In the genomic region with DNA sequence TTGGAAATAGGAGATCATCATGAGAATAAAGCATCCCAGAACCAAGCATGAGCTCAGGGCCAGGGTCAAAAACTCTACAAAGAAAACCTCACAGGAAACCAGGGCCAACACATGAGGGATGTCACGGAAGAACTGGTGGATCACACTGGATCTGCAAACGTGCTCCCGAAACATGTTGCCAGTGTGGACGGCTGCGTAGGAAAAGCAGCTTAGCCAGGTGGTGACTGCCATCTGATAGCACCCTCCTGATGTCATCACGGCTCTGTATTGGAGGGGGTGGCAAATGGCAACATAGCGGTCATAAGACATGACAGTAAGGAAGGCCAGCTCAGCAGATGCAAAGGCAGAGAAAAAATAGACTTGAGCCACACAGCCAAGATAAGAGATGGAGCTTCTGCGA, we compare ENCODE assay signal across 31 cellular contexts. TPM values are rescaled to one million over a fixed set of nuclear protein-coding genes. Genes with fewer than 3 reads are reported as not detected.
"Had no signal": no experiment of that assay in that cellular context is flagged by ENCODE, and none has a peak within 500 bp of the region (broad histone marks: within the 10 kb centered on the region; RNA-seq: fewer than 3 reads in every experiment).

No MANE protein-coding gene starts in this region.

- DNase-seq: activated CD4-positive, alpha-beta memory T cell treated with anti-CD3 and anti-CD28 coated beads, Interleukin-2, amount 10 ng/mL, durations not matched to agents 7 days and 5 days; activated CD4-positive, alpha-beta T cell treated with anti-CD3 and anti-CD28 coated beads for 1 hour; activated CD4-positive, alpha-beta T cell treated with anti-CD3 and anti-CD28 coated beads for 36 hours; activated CD4-positive, alpha-beta T cell treated with anti-CD3 and anti-CD28 coated beads for 48 hours; activated CD4-positive, alpha-beta T cell treated with anti-CD3 and anti-CD28 coated beads, Interleukin-2, amount 10 ng/mL, durations not matched to agents 7 days and 5 days; activated CD4-positive, alpha-beta T cell treated with anti-CD3 and anti-CD28 coated beads, Interleukin-2, amount 50 U/mL, for 48 hours; activated CD4-positive, CD25-positive, alpha-beta regulatory T cell; activated CD8-positive, alpha-beta memory T cell treated with anti-CD3 and anti-CD28 coated beads for 24 hours; activated CD8-positive, alpha-beta memory T cell treated with anti-CD3 and anti-CD28 coated beads, Interleukin-2, amount 10 ng/mL, durations not matched to agents 7 days and 5 days; activated CD8-positive, alpha-beta memory T cell treated with anti-CD3 and anti-CD28 coated beads, Interleukin-2, amount 50 U/mL, for 48 hours; activated CD8-positive, alpha-beta T cell treated with anti-CD3 and anti-CD28 coated beads, Interleukin-2, amount 10 ng/mL, durations not matched to agents 7 days and 5 days; activated effector memory CD4-positive, alpha-beta T cell treated with Interleukin-2 at 50 U/mL for 16 hours; activated gamma-delta T cell; activated naive CD4-positive, alpha-beta T cell treated with anti-CD3 and anti-CD28 coated beads, Interleukin-2, amount 10 ng/mL, durations not matched to agents 7 days and 5 days; activated naive CD4-positive, alpha-beta T cell treated with Interleukin-2 at 50 U/mL for 16 hours; activated naive CD8-positive, alpha-beta T cell treated with anti-CD3 and anti-CD28 coated beads, Interleukin-2, amount 10 ng/mL, durations not matched to agents 7 days and 5 days; activated naive CD8-positive, alpha-beta T cell treated with anti-CD3 and anti-CD28 coated beads, Interleukin-2, amount 50 U/mL, for 24 hours; activated T-cell treated with anti-CD3 and anti-CD28 coated beads, Interleukin-2, amount 50 U/mL, for 24 hours; activated T-cell treated with anti-CD3 and anti-CD28 coated beads, Interleukin-2, amount 50 U/mL, for 48 hours; amygdala; anterior cingulate cortex; caudate nucleus; cerebellar nuclear complex; T-helper 2 cell; T-helper 9 cell had no signal

RNA-seq across cellular contexts. Expression of a gene that starts 20.9 kb away (rescaled TPM):
- total RNA-seq: activated CD4-positive, alpha-beta memory T cell treated with anti-CD3 and anti-CD28 coated beads, Interleukin-2, amount 10 ng/mL, durations not matched to agents 7 days and 5 days; activated CD4-positive, alpha-beta T cell treated with anti-CD3 and anti-CD28 coated beads for 36 hours; activated CD4-positive, alpha-beta T cell treated with anti-CD3 and anti-CD28 coated beads, Interleukin-2, amount 10 ng/mL, durations not matched to agents 7 days and 5 days; activated CD8-positive, alpha-beta memory T cell treated with anti-CD3 and anti-CD28 coated beads, Interleukin-2, amount 10 ng/mL, durations not matched to agents 7 days and 5 days; activated CD8-positive, alpha-beta T cell treated with anti-CD3 and anti-CD28 coated beads, Interleukin-2, amount 10 ng/mL, durations not matched to agents 7 days and 5 days; activated naive CD8-positive, alpha-beta T cell treated with anti-CD3 and anti-CD28 coated beads, Interleukin-2, amount 10 ng/mL, durations not matched to agents 7 days and 5 days; activated T-helper 2 cell treated with anti-CD3 and anti-CD28 coated beads, Interferon-gamma antibody, Interleukin-2, Interleukin-4, amounts not matched to agents 10 μg/mL and 5 μg/mL and 100 μg/mL, durations not matched to agents 14 hours and 24 hours and 36 hours; ascending aorta; bronchial epithelial cell; cardiac muscle cell; chondrocyte; WTC11 had no signal

RNA-seq across cellular contexts. Expression of a gene that starts 26.3 kb away (rescaled TPM):
- total RNA-seq: activated CD4-positive, alpha-beta memory T cell treated with anti-CD3 and anti-CD28 coated beads, Interleukin-2, amount 10 ng/mL, durations not matched to agents 7 days and 5 days; activated CD4-positive, alpha-beta T cell treated with anti-CD3 and anti-CD28 coated beads for 36 hours; activated CD4-positive, alpha-beta T cell treated with anti-CD3 and anti-CD28 coated beads, Interleukin-2, amount 10 ng/mL, durations not matched to agents 7 days and 5 days; activated CD8-positive, alpha-beta memory T cell treated with anti-CD3 and anti-CD28 coated beads, Interleukin-2, amount 10 ng/mL, durations not matched to agents 7 days and 5 days; activated CD8-positive, alpha-beta T cell treated with anti-CD3 and anti-CD28 coated beads, Interleukin-2, amount 10 ng/mL, durations not matched to agents 7 days and 5 days; activated naive CD8-positive, alpha-beta T cell treated with anti-CD3 and anti-CD28 coated beads, Interleukin-2, amount 10 ng/mL, durations not matched to agents 7 days and 5 days; activated T-helper 2 cell treated with anti-CD3 and anti-CD28 coated beads, Interferon-gamma antibody, Interleukin-2, Interleukin-4, amounts not matched to agents 10 μg/mL and 5 μg/mL and 100 μg/mL, durations not matched to agents 14 hours and 24 hours and 36 hours; ascending aorta; bronchial epithelial cell; cardiac muscle cell; chondrocyte; WTC11 had no signal

RNA-seq across cellular contexts. Expression of a gene that starts 36.6 kb away (rescaled TPM):
- total RNA-seq: activated CD4-positive, alpha-beta memory T cell treated with anti-CD3 and anti-CD28 coated beads, Interleukin-2, amount 10 ng/mL, durations not matched to agents 7 days and 5 days; activated CD4-positive, alpha-beta T cell treated with anti-CD3 and anti-CD28 coated beads for 36 hours; activated CD4-positive, alpha-beta T cell treated with anti-CD3 and anti-CD28 coated beads, Interleukin-2, amount 10 ng/mL, durations not matched to agents 7 days and 5 days; activated CD8-positive, alpha-beta memory T cell treated with anti-CD3 and anti-CD28 coated beads, Interleukin-2, amount 10 ng/mL, durations not matched to agents 7 days and 5 days; activated CD8-positive, alpha-beta T cell treated with anti-CD3 and anti-CD28 coated beads, Interleukin-2, amount 10 ng/mL, durations not matched to agents 7 days and 5 days; activated naive CD8-positive, alpha-beta T cell treated with anti-CD3 and anti-CD28 coated beads, Interleukin-2, amount 10 ng/mL, durations not matched to agents 7 days and 5 days; activated T-helper 2 cell treated with anti-CD3 and anti-CD28 coated beads, Interferon-gamma antibody, Interleukin-2, Interleukin-4, amounts not matched to agents 10 μg/mL and 5 μg/mL and 100 μg/mL, durations not matched to agents 14 hours and 24 hours and 36 hours; ascending aorta; bronchial epithelial cell; cardiac muscle cell; chondrocyte; WTC11 had no signal

RNA-seq across cellular contexts. Expression of a gene that starts 46.8 kb away (rescaled TPM):
- total RNA-seq: activated CD4-positive, alpha-beta memory T cell treated with anti-CD3 and anti-CD28 coated beads, Interleukin-2, amount 10 ng/mL, durations not matched to agents 7 days and 5 days; activated CD4-positive, alpha-beta T cell treated with anti-CD3 and anti-CD28 coated beads for 36 hours; activated CD4-positive, alpha-beta T cell treated with anti-CD3 and anti-CD28 coated beads, Interleukin-2, amount 10 ng/mL, durations not matched to agents 7 days and 5 days; activated CD8-positive, alpha-beta memory T cell treated with anti-CD3 and anti-CD28 coated beads, Interleukin-2, amount 10 ng/mL, durations not matched to agents 7 days and 5 days; activated CD8-positive, alpha-beta T cell treated with anti-CD3 and anti-CD28 coated beads, Interleukin-2, amount 10 ng/mL, durations not matched to agents 7 days and 5 days; activated naive CD8-positive, alpha-beta T cell treated with anti-CD3 and anti-CD28 coated beads, Interleukin-2, amount 10 ng/mL, durations not matched to agents 7 days and 5 days; activated T-helper 2 cell treated with anti-CD3 and anti-CD28 coated beads, Interferon-gamma antibody, Interleukin-2, Interleukin-4, amounts not matched to agents 10 μg/mL and 5 μg/mL and 100 μg/mL, durations not matched to agents 14 hours and 24 hours and 36 hours; bronchial epithelial cell; cardiac muscle cell; chondrocyte; WTC11 had no signal
